8 cellular contexts compared by ENCODE assay signal in genomic region chr2:212227755-212228154, GRCh38.
A peak's percentile ranks its signal among the peaks of the same experiment; 100 is the strongest.
DNase-seq lines count a peak whose midpoint lies in the region; ATAC-seq and TF ChIP-seq lines count a peak whose summit lies in the region.

No MANE protein-coding gene starts in this region.

- H3K79me2 ChIP-seq in hepatocyte (no peaks in the 10 kb centered on the region), smooth muscle cell (ENCODE audit: low read depth) (no peaks in the 10 kb centered on the region)

- TF ChIP-seq CTCF in AG10803 (conservative IDR thresholded peaks at IDR 0.05; ENCODE audit: low read length), result no peak
- no peak for TF ChIP-seq CTCF in hepatocyte (IDR thresholded peaks at IDR 0.05; ENCODE audit: poor library complexity)
- no peak for TF ChIP-seq CTCF in smooth muscle cell (IDR thresholded peaks at IDR 0.05; ENCODE audit: borderline replicate concordance, insufficient read depth, poor library complexity, severe bottlenecking)

- H3K4me3 ChIP-seq in AG10803 (ENCODE audit: low read length), result no peak overlapping the region
- H3K4me3 ChIP-seq in MG63, result no peak overlapping the region
- H3K4me3 ChIP-seq in hepatocyte, result no peak overlapping the region
- no peak overlapping the region for H3K4me3 ChIP-seq in smooth muscle cell

- WGBS in hepatocyte (ENCODE audit: low lambda C conversion rate, missing lambda C conversion rate), result 63% methylated on average over 4 of the region's 4 CpGs
- 88% methylated on average over 4 of the region's 4 CpGs for WGBS in smooth muscle cell (ENCODE audit: low lambda C conversion rate)

- intact Hi-C loops in left colon (cut with DNase I, micrococcal nuclease), result no loop called here

- DNase-seq in AG10803 (ENCODE audit: low read depth) (peak; percentile 64), MG63 (peak; percentile 46), SHP77 (lab: John Stamatoyannopoulos, UW) (peak; percentile 82), hepatocyte (ENCODE audit: low spot score) (peak; percentile 40), smooth muscle cell (lab: John Stamatoyannopoulos, UW; ENCODE audit: unreplicated experiment) (no peak), left colon (no peak)
- DNase-seq in stimulated activated CD4-positive, alpha-beta T cell treated with anti-CD3 and anti-CD28 coated beads, Interleukin-2, amount 100 ng/mL, for 24 hours, result no peak

- H3K9me3 ChIP-seq in MG63 (no peaks in the 10 kb centered on the region), hepatocyte (ENCODE audit: low read depth) (no peaks in the 10 kb centered on the region), smooth muscle cell (replicated peaks; ENCODE audit: low read depth) (no peaks in the 10 kb centered on the region)

- H3K9ac ChIP-seq in smooth muscle cell (ENCODE audit: low read depth), result no peak overlapping the region

- H3K9me2 ChIP-seq in hepatocyte (replicated peaks; ENCODE audit: insufficient read depth), result no peaks in the 10 kb centered on the region

- ATAC-seq in GM21619 (IDR thresholded peaks at IDR 0.05; ENCODE audit: unreplicated experiment) (no peak), left colon (no peak)

- H3K4me2 ChIP-seq in hepatocyte, result peak overlapping the region; percentile 13
- no peak overlapping the region for H3K4me2 ChIP-seq in smooth muscle cell

- H3K27me3 ChIP-seq in MG63, result no peaks in the 10 kb centered on the region
- H3K27me3 ChIP-seq in hepatocyte, result no peaks in the 10 kb centered on the region
- H3K27me3 ChIP-seq in smooth muscle cell (ENCODE audit: low read depth), result no peaks in the 10 kb centered on the region

- no peaks in the 10 kb centered on the region for H3F3A ChIP-seq in smooth muscle cell (ENCODE audit: low read depth)

- H4K20me1 ChIP-seq in hepatocyte (ENCODE audit: insufficient read depth, poor library complexity, severe bottlenecking) (no peaks in the 10 kb centered on the region), smooth muscle cell (ENCODE audit: low read depth) (no peaks in the 10 kb centered on the region)

- H2AFZ ChIP-seq in hepatocyte (no peak overlapping the region), smooth muscle cell (ENCODE audit: low read depth) (no peak overlapping the region)

- no peaks in the 10 kb centered on the region for H3K4me1 ChIP-seq in hepatocyte (ENCODE audit: insufficient read depth)
- no peaks in the 10 kb centered on the region for H3K4me1 ChIP-seq in smooth muscle cell (ENCODE audit: low read depth)

- H3K36me3 ChIP-seq in MG63 (no peaks in the 10 kb centered on the region), hepatocyte (replicated peaks; ENCODE audit: insufficient read depth, low read depth) (no peaks in the 10 kb centered on the region), smooth muscle cell (ENCODE audit: low read depth) (no peaks in the 10 kb centered on the region)

- H3K27ac ChIP-seq in hepatocyte (no peak overlapping the region), smooth muscle cell (ENCODE audit: low read depth) (no peak overlapping the region)

Comparison
In these comparisons a context has a peak if more than half of its experiments do, and no peak if none do; other contexts are left out.
1. DNase-seq: peak in AG10803 (single experiment), MG63 (single experiment), SHP77 (2 of 2) and hepatocyte (single experiment); none in stimulated activated CD4-positive, alpha-beta T cell treated with anti-CD3 and anti-CD28 coated beads, Interleukin-2, amount 100 ng/mL, for 24 hours (0 of 2), smooth muscle cell (single experiment) and left colon (0 of 2).